Comparison of ENCODE assay signal across 33 cellular contexts in genomic region chr4:78360466-78360865, GRCh38.
"Had no signal": no experiment of that assay in that cellular context is flagged by ENCODE, and none has a peak within 500 bp of the region (broad histone marks: within the 10 kb centered on the region; RNA-seq: fewer than 3 reads in every experiment).

No MANE protein-coding gene starts in this region.

- H3K27me3 ChIP-seq: adrenal gland, brain microvascular endothelial cell, right atrium auricular region, stomach, thyroid gland, upper lobe of left lung, vagina had no signal

- H3K36me3 Mint-ChIP-seq: activated naive CD8-positive, alpha-beta T cell treated with anti-CD3 and anti-CD28 coated beads for 36 hours; natural killer cell treated with Interleukin-12 subunit alpha and Interleukin-12 subunit beta and Interleukin-15 and Interleukin-18, amount 100 ng/mL, for 72 hours; stimulated activated naive B cell treated with anti-CD40 and anti-IgM and Interleukin-4, amounts not matched to agents 10 μg/mL and 1 μg/mL and 100 μg/mL, for 72 hours had no signal

- H3K4me3 Mint-ChIP-seq: activated CD4-positive, alpha-beta T cell treated with anti-CD3 and anti-CD28 coated beads, Interleukin-2, amount 10 ng/mL, durations not matched to agents 7 days and 5 days; activated naive CD4-positive, alpha-beta T cell treated with anti-CD3 and anti-CD28 coated beads for 36 hours; activated naive CD8-positive, alpha-beta T cell treated with anti-CD3 and anti-CD28 coated beads for 36 hours; activated T-helper 1 cell treated with anti-CD3 and anti-CD28 coated beads, Interleukin-12 subunit alpha, Interleukin-12 subunit beta, Interleukin-2, Interleukin-4 antibody, amounts not matched to agents 30 ng/mL and 10 ng/mL and 1 ng/mL, durations not matched to agents 14 hours and 24 hours and 36 hours; natural killer cell treated with Interleukin-12 subunit alpha and Interleukin-12 subunit beta and Interleukin-15 and Interleukin-18, amount 100 ng/mL, for 72 hours; stimulated activated naive B cell treated with anti-CD40 and anti-IgM and Interleukin-4, amounts not matched to agents 10 μg/mL and 1 μg/mL and 100 μg/mL, for 72 hours; T-helper 1 cell treated with Interleukin-12 subunit alpha and Interleukin-12 subunit beta and Interleukin-4 antibody, amounts not matched to agents 30 μg/mL and 1 μg/mL, for 36 hours had no signal

- H3K4me1 ChIP-seq: adrenal gland, left ventricle myocardium inferior, right atrium auricular region, stomach, upper lobe of left lung, vagina had no signal

- H3K27ac ChIP-seq: adrenal gland, brain microvascular endothelial cell, coronary artery, dorsolateral prefrontal cortex, left ventricle myocardium inferior, right atrium auricular region, stomach, thyroid gland, upper lobe of left lung, vagina, WERI-Rb-1 had no signal

- ATAC-seq: mucosa of descending colon; natural killer cell treated with Interleukin-12 subunit alpha and Interleukin-12 subunit beta and Interleukin-15 and Interleukin-18, amount 100 ng/mL, for 72 hours; stimulated activated naive B cell treated with anti-CD40 and anti-IgM and Interleukin-4, amounts not matched to agents 10 μg/mL and 1 μg/mL and 100 μg/mL, for 72 hours had no signal

- H3K9me3 ChIP-seq: adrenal gland, left ventricle myocardium inferior, mucosa of descending colon, right atrium auricular region, stomach, thyroid gland, upper lobe of left lung, vagina had no signal

- H3K27ac Mint-ChIP-seq: activated CD4-positive, alpha-beta T cell treated with anti-CD3 and anti-CD28 coated beads, Interleukin-2, amount 10 ng/mL, durations not matched to agents 7 days and 5 days; activated naive CD4-positive, alpha-beta T cell treated with anti-CD3 and anti-CD28 coated beads for 36 hours; activated naive CD8-positive, alpha-beta T cell treated with anti-CD3 and anti-CD28 coated beads for 36 hours; activated T-helper 1 cell treated with anti-CD3 and anti-CD28 coated beads, Interleukin-12 subunit alpha, Interleukin-12 subunit beta, Interleukin-2, Interleukin-4 antibody, amounts not matched to agents 30 ng/mL and 10 ng/mL and 1 ng/mL, durations not matched to agents 14 hours and 24 hours and 36 hours; natural killer cell treated with Interleukin-12 subunit alpha and Interleukin-12 subunit beta and Interleukin-15 and Interleukin-18, amount 100 ng/mL, for 72 hours; stimulated activated naive B cell treated with anti-CD40 and anti-IgM and Interleukin-4, amounts not matched to agents 10 μg/mL and 1 μg/mL and 100 μg/mL, for 72 hours; T-helper 1 cell treated with Interleukin-12 subunit alpha and Interleukin-12 subunit beta and Interleukin-4 antibody, amounts not matched to agents 30 μg/mL and 1 μg/mL, for 36 hours had no signal

- DNase-seq: activated CD4-positive, alpha-beta T cell treated with anti-CD3 and anti-CD28 coated beads, Interleukin-2, amount 10 ng/mL, durations not matched to agents 7 days and 5 days; activated CD4-positive, CD25-positive, alpha-beta regulatory T cell treated with anti-CD3 and anti-CD28 coated beads, Interleukin-2, amount 50 U/mL, for 72 hours; activated CD8-positive, alpha-beta memory T cell treated with anti-CD3 and anti-CD28 coated beads, Interleukin-2, amount 50 U/mL, for 4 hours; activated effector memory CD4-positive, alpha-beta T cell treated with anti-CD3 and anti-CD28 coated beads, Interleukin-2, amount 50 U/mL, for 16 hours; activated naive CD4-positive, alpha-beta T cell treated with anti-CD3 and anti-CD28 coated beads for 36 hours; activated naive CD8-positive, alpha-beta T cell treated with anti-CD3 and anti-CD28 coated beads for 36 hours; activated T-cell treated with anti-CD3 and anti-CD28 coated beads, Interleukin-2, amount 50 U/mL, for 1 hour; adrenal gland; brain microvascular endothelial cell; dorsolateral prefrontal cortex; effector memory CD4-positive, alpha-beta T cell; erythroblast; head of caudate nucleus; hypothalamus; left ventricle myocardium inferior; mucosa of descending colon; stimulated activated CD4-positive, alpha-beta T cell treated with anti-CD3 and anti-CD28 coated beads, Interleukin-15, amount 100 ng/mL, for 24 hours; stimulated activated CD4-positive, alpha-beta T cell treated with anti-CD3 and anti-CD28 coated beads, Interleukin-2, amount 100 ng/mL, for 24 hours; stimulated activated naive B cell treated with anti-CD40 and anti-IgM and Interleukin-4, amounts not matched to agents 10 μg/mL and 1 μg/mL and 100 μg/mL, for 72 hours; stomach; T-helper 9 cell; thyroid gland; upper lobe of left lung; WERI-Rb-1 had no signal

- FAIRE-seq: astrocyte, islet of Langerhans had no signal

- H3K4me3 ChIP-seq: adrenal gland, coronary artery, dorsolateral prefrontal cortex, left ventricle myocardium inferior, lung, mucosa of descending colon, right atrium auricular region, stomach, thyroid gland, upper lobe of left lung, vagina had no signal

- H3K9me3 Mint-ChIP-seq: activated CD4-positive, alpha-beta T cell treated with anti-CD3 and anti-CD28 coated beads, Interleukin-2, amount 10 ng/mL, durations not matched to agents 7 days and 5 days; activated naive CD4-positive, alpha-beta T cell treated with anti-CD3 and anti-CD28 coated beads for 36 hours; activated naive CD8-positive, alpha-beta T cell treated with anti-CD3 and anti-CD28 coated beads for 36 hours; activated T-helper 1 cell treated with anti-CD3 and anti-CD28 coated beads, Interleukin-12 subunit alpha, Interleukin-12 subunit beta, Interleukin-2, Interleukin-4 antibody, amounts not matched to agents 30 ng/mL and 10 ng/mL and 1 ng/mL, durations not matched to agents 14 hours and 24 hours and 36 hours; natural killer cell treated with Interleukin-12 subunit alpha and Interleukin-12 subunit beta and Interleukin-15 and Interleukin-18, amount 100 ng/mL, for 72 hours; stimulated activated naive B cell treated with anti-CD40 and anti-IgM and Interleukin-4, amounts not matched to agents 10 μg/mL and 1 μg/mL and 100 μg/mL, for 72 hours; T-helper 1 cell treated with Interleukin-12 subunit alpha and Interleukin-12 subunit beta and Interleukin-4 antibody, amounts not matched to agents 30 μg/mL and 1 μg/mL, for 36 hours had no signal

- H3K36me3 ChIP-seq: adrenal gland, brain microvascular endothelial cell, left ventricle myocardium inferior, right atrium auricular region, stomach, thyroid gland, upper lobe of left lung, vagina, WERI-Rb-1 had no signal

- H3K4me1 Mint-ChIP-seq: activated CD4-positive, alpha-beta T cell treated with anti-CD3 and anti-CD28 coated beads, Interleukin-2, amount 10 ng/mL, durations not matched to agents 7 days and 5 days; activated naive CD8-positive, alpha-beta T cell treated with anti-CD3 and anti-CD28 coated beads for 36 hours; stimulated activated naive B cell treated with anti-CD40 and anti-IgM and Interleukin-4, amounts not matched to agents 10 μg/mL and 1 μg/mL and 100 μg/mL, for 72 hours had no signal
